1 cellular context compared by ENCODE assay signal in the genomic region with DNA sequence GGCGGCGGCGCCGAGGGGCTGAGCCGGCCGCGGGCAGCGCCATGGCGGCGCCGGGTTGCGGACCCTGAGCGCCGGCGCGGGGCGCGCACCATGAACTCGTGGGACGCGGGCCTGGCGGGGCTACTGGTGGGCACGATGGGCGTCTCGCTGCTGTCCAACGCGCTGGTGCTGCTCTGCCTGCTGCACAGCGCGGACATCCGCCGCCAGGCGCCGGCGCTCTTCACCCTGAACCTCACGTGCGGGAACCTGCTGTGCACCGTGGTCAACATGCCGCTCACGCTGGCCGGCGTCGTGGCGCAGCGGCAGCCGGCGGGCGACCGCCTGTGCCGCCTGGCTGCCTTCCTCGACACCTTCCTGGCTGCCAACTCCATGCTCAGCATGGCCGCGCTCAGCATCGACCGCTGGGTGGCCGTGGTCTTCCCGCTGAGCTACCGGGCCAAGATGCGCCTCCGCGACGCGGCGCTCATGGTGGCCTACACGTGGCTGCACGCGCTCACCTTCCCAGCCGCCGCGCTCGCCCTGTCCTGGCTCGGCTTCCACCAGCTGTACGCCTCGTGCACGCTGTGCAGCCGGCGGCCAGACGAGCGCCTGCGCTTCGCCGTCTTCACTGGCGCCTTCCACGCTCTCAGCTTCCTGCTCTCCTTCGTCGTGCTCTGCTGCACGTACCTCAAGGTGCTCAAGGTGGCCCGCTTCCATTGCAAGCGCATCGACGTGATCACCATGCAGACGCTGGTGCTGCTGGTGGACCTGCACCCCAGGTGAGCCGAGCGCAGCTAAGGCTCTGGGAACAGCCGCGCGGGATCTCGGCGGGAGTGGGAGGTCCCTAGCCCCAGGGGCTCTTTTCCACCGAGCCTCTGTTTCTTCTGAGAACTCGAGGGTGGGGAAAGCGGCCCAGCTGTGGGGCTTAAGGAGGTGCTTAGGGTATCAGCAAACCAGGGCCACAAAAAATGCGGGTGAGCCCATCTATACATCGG.
TF ChIP-seq lines count a peak whose summit lies in the region.

A gene with protein sequence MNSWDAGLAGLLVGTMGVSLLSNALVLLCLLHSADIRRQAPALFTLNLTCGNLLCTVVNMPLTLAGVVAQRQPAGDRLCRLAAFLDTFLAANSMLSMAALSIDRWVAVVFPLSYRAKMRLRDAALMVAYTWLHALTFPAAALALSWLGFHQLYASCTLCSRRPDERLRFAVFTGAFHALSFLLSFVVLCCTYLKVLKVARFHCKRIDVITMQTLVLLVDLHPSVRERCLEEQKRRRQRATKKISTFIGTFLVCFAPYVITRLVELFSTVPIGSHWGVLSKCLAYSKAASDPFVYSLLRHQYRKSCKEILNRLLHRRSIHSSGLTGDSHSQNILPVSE (plus strand): TSS at position 38 of the 974 bp plus-strand sequence. CDS start 53 bp downstream, at position 91.

TF ChIP-seq in H1, 55 proteins besides CTCF, POLR2A, EP300 and RAD21 (continued from another document):
- TF ChIP-seq, protein P1, sequence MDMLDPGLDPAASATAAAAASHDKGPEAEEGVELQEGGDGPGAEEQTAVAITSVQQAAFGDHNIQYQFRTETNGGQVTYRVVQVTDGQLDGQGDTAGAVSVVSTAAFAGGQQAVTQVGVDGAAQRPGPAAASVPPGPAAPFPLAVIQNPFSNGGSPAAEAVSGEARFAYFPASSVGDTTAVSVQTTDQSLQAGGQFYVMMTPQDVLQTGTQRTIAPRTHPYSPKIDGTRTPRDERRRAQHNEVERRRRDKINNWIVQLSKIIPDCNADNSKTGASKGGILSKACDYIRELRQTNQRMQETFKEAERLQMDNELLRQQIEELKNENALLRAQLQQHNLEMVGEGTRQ (IDR thresholded peaks at IDR 0.05; ENCODE audit: low read length): no peak
- TF ChIP-seq FOSL1 (IDR thresholded peaks at IDR 0.05; ENCODE audit: insufficient read depth, low read depth, low read length): no peak
